8 cellular contexts compared by ENCODE assay signal in the genomic region with DNA sequence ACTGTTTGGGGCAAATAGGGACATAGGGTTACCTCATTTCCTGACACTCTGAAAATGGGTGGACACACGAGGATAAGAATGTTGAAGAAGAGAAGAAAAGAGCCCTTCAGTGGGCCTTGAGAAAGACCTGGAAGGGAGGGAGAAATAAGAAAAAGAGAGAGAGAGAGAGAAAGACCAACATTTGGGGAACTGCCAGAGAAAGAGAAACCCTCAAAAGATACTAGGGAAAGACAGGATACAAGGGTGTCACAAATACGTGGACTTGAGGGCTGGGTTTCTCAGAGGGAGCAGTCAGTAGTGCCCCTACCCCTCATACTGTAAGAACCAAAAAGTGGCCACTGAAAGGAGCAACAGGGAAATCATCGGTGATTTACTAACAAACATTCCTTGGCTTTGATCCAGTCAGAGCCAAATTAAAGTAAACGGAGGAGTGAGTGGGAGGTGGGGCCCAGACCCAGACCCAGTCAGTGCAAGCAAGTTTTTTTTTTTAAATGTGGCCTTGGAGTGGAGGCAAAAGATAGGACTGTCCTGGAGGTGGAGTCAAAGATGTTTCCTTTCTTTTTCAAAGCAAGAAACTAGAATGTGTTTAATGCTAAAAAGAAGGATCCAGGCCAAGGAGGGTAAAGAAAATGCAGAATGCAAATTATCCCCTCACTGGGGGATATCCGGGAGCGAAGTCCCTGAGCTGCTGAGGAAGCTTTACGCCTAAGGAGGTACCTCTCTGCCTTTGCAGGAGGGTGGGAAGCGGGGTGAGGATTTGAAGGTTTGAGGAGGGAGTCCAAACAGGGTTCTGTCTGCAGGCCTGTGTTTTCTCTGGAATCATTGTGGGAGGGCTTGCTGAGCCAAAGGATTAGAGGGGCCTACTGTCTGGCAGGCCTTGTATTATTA.
DNase-seq lines count a peak whose midpoint lies in the region; ATAC-seq, FAIRE-seq and TF ChIP-seq lines count a peak whose summit lies in the region.

No MANE protein-coding gene starts in this region.

- TF ChIP-seq CTCF in right atrium auricular region (IDR thresholded peaks at IDR 0.05) (no peak), K562 (IDR thresholded peaks at IDR 0.05 in 2 of 3, conservative IDR thresholded peaks at IDR 0.05 in 1 of 3; ENCODE audit: insufficient read depth in 2 of 3, low read depth in 1 of 3, low read length in 3 of 3) (no peak), lower lobe of right lung (IDR thresholded peaks at IDR 0.05) (no peak)

- H3K4me3 ChIP-seq in right atrium auricular region (no peak overlapping the region), K562 (peak overlapping the region; percentile 11), lower lobe of right lung (no peak overlapping the region)

- H2AFZ ChIP-seq in K562 (ENCODE audit: low read depth, low read length): peak overlapping the region; percentile 91

- no peaks in the 10 kb centered on the region for H3K9me1 ChIP-seq in K562 (ENCODE audit: control insufficient read depth, insufficient read depth, low read length)

- FAIRE-seq in K562 (lab: Jason Lieb, UNC): peak; percentile 65

- CTCF ChIA-PET in K562 (lab: Yijun Ruan, JAX; ENCODE audit: low intra/inter-chr PET ratio): interaction anchor here (0.6 kb wide), 1 partner anchor 12 kb away, joined by 3 read pairs; no protein-coding TSS in a partner anchor

- H3K9me3 ChIP-seq in right atrium auricular region: no peaks in the 10 kb centered on the region
- no peaks in the 10 kb centered on the region for H3K9me3 ChIP-seq in K562 (replicated peaks; ENCODE audit: control insufficient read depth, insufficient read depth, low read depth, low read length)
- H3K9me3 ChIP-seq in lower lobe of right lung: no peaks in the 10 kb centered on the region

- peaks cover 7% of the 10 kb centered on the region; the same call in 1 of the 3 replicates for H3K79me2 ChIP-seq in K562 (ENCODE audit: control insufficient read depth, insufficient read depth, low read length)

- in situ Hi-C loops in K562 (cut with MboI): no loop called here

- H3K4me1 ChIP-seq in right atrium auricular region: peaks cover 0 to 16% of the 10 kb centered on the region in 2 donors
- H3K4me1 ChIP-seq in K562 (replicated peaks in 1 of 2; ENCODE audit: control insufficient read depth in 2 of 2, insufficient read depth in 2 of 2, low read length in 2 of 2): peaks cover 6 to 12% of the 10 kb centered on the region in 2 experiments; a peak in 4 of 5 replicates
- H3K4me1 ChIP-seq in lower lobe of right lung: peaks cover 26% of the 10 kb centered on the region

- H3K27ac ChIP-seq in right atrium auricular region: no peak overlapping the region
- H3K27ac ChIP-seq in K562 (ENCODE audit: extremely low read depth, low read depth, low read length): peak overlapping the region; percentile 71
- peak overlapping the region; percentile 59 for H3K27ac ChIP-seq in lower lobe of right lung

- peak; percentile 57 for ATAC-seq in Right ventricle myocardium inferior
- ATAC-seq in K562: peak; percentile 78
- peak; percentile 37 to 45 for ATAC-seq in lower lobe of right lung
- no peak for ATAC-seq in GM21367 (IDR thresholded peaks at IDR 0.05; ENCODE audit: unreplicated experiment)

- H4K20me1 ChIP-seq in K562 (replicated peaks; ENCODE audit: control insufficient read depth, insufficient read depth, low read length): no peaks in the 10 kb centered on the region

- WGBS in K562 (ENCODE audit: insufficient coverage, low coverage, missing lambda C conversion rate): 9% methylated on average over 8 of the region's 8 CpGs

- H3K36me3 ChIP-seq in right atrium auricular region (no peaks in the 10 kb centered on the region), K562 (ENCODE audit: control insufficient read depth, insufficient read depth, low read length) (no peaks in the 10 kb centered on the region), lower lobe of right lung (no peaks in the 10 kb centered on the region)

- 0 out of 2 replicates have a peak, but pooled peaks have one; percentile 37 for TF ChIP-seq POLR2A in K562 (conservative IDR thresholded peaks at IDR 0.05)

- POLR2A ChIA-PET in K562 (lab: Yijun Ruan, JAX): interaction anchor here (0.6 kb wide), 1 partner anchor 67 kb away, joined by 3 read pairs; no protein-coding TSS in a partner anchor

- peak overlapping the region; percentile 66 to 87; a peak in 3 of 4 replicates for H3K9ac ChIP-seq in K562 (ENCODE audit: insufficient read depth in 1 of 2, low read depth in 2 of 2, low read length in 2 of 2)

- DNase-seq in Right ventricle myocardium inferior (ENCODE audit: missing footprints) (no peak), right atrium auricular region (ENCODE audit: low spot score) (no peak), K562 (ENCODE audit: extremely low read depth in 1 of 4, low spot score in 3 of 4) (peak; percentile 29 to 66 (median 48)), lower lobe of right lung (no peak), DMS79 treated with DMSO at 0.1 percent for 48 hours (lab: John Stamatoyannopoulos, UW) (no peak), H4 (ENCODE audit: low spot score) (no peak), NCI-H2081 treated with DMSO at 0.1 percent for 48 hours (lab: John Stamatoyannopoulos, UW) (no peak)

- no peak for TF ChIP-seq EP300 in K562 (IDR thresholded peaks at IDR 0.05; ENCODE audit: low read length)

- intact Hi-C loops in Right ventricle myocardium inferior (cut with DNase I) (no loop called here), K562 (cut with micrococcal nuclease) (no loop called here), lower lobe of right lung (cut with DNase I) (no loop called here)

- no peaks in the 10 kb centered on the region for H3K27me3 ChIP-seq in right atrium auricular region
- H3K27me3 ChIP-seq in K562 (ENCODE audit: control insufficient read depth in 2 of 2, insufficient read depth in 2 of 2, low read length in 2 of 2): no peaks in the 10 kb centered on the region
- H3K27me3 ChIP-seq in lower lobe of right lung (ENCODE audit: low read depth): no peaks in the 10 kb centered on the region

- BruUV-seq in K562 (replicated peaks; lab: Mats Ljungman, UMichigan): no TSS peak

- peak overlapping the region; percentile 67 for H3K4me2 ChIP-seq in K562 (ENCODE audit: insufficient read depth, low read length)

- TF ChIP-seq RAD21 in K562 (CRISPR knock-in tag; conservative IDR thresholded peaks at IDR 0.05 in 1 of 2, IDR thresholded peaks at IDR 0.05 in 1 of 2): peak in 1 of 2 experiments; percentile 10; a peak in 2 of 4 replicates

Comparison
In these comparisons a context has a peak if more than half of its experiments do, and no peak if none do; other contexts are left out.
1. DNase-seq: peak in K562 (4 of 4); none in Right ventricle myocardium inferior (single experiment), right atrium auricular region (single experiment), lower lobe of right lung (single experiment), DMS79 treated with DMSO at 0.1 percent for 48 hours (single experiment), H4 (single experiment) and NCI-H2081 treated with DMSO at 0.1 percent for 48 hours (single experiment).
2. H3K27ac ChIP-seq: peak in K562 (single experiment) and lower lobe of right lung (single experiment); none in right atrium auricular region (0 of 2).